In the genomic region with DNA sequence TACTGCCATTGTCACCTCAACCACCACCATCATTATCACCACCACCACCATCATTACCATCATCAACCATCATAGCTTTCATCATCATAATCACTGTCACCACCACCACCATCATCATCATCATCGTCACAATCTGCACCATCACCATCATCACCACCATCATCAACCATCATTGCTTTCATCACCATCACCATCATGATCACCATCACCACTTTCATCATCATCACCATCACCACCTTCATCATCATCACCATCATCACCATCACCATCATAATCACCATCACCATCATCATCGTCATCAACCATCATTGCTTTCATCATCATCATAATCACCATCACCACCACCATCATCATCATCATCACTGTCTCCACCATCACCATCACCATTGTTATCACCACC, we compare ENCODE assay signal across 32 cellular contexts. TPM values are rescaled to one million over a fixed set of nuclear protein-coding genes. Genes with fewer than 3 reads are reported as not detected.
"Had no signal": no experiment of that assay in that cellular context is flagged by ENCODE, and none has a peak within 500 bp of the region (broad histone marks: within the 10 kb centered on the region; RNA-seq: fewer than 3 reads in every experiment).

No MANE protein-coding gene starts in this region.

- FAIRE-seq: pancreas, small intestine had no signal

- H3K27me3 ChIP-seq: pancreas, sigmoid colon, suprapubic skin, tibial artery, upper lobe of right lung, uterus had no signal

- H3K4me1 ChIP-seq: uterus had no signal

- H3K4me3 ChIP-seq: left ventricle myocardium inferior, lung, mucosa of descending colon, pancreas, prostate gland, sigmoid colon, spleen, suprapubic skin, thoracic aorta, tibial artery, upper lobe of right lung, uterus had no signal

- H3K36me3 ChIP-seq: left ventricle myocardium inferior, pancreas, prostate gland, sigmoid colon, spleen, suprapubic skin, thoracic aorta, tibial artery, upper lobe of right lung, uterus had no signal

- H3K27ac ChIP-seq: left ventricle myocardium inferior, pancreas, prostate gland, sigmoid colon, spleen, suprapubic skin, thoracic aorta, tibial artery, upper lobe of right lung, uterus had no signal

- H3K9me3 ChIP-seq: pancreas, prostate gland, thoracic aorta, upper lobe of right lung, uterus had no signal

- DNase-seq: islet precursor cell; left ventricle myocardium inferior; mesendoderm; midbrain; mucosa of descending colon; naive thymus-derived CD4-positive, alpha-beta T cell; nucleus accumbens; pancreas; posterior cingulate gyrus; retina; right cardiac atrium; sigmoid colon; small intestine; spleen; stimulated activated CD4-positive, alpha-beta T cell treated with anti-CD3 and anti-CD28 coated beads, Interleukin-4, amount 100 ng/mL, for 24 hours; stimulated activated naive CD4-positive, alpha-beta T cell; trophoblast cell; upper lobe of right lung; uterus had no signal

- ATAC-seq: mucosa of descending colon; naive thymus-derived CD4-positive, alpha-beta T cell; natural killer cell treated with Interleukin-12 subunit alpha and Interleukin-12 subunit beta and Interleukin-15 and Interleukin-18, amount 100 ng/mL, for 72 hours; pancreas; right cardiac atrium; stimulated activated effector memory CD8-positive, alpha-beta T cell treated with anti-CD3 and anti-CD28 coated beads, Interleukin-12 subunit alpha, Interleukin-12 subunit beta, amount 100 ng/mL, for 72 hours; upper lobe of right lung had no signal

RNA-seq across cellular contexts. Expression of gene MRGPRG, which starts 44.8 kb away (rescaled TPM):
- total RNA-seq: kidney epithelial cell; left ventricle myocardium inferior; lower leg skin; lung; mucosa of descending colon; myocyte; naive thymus-derived CD4-positive, alpha-beta T cell; natural killer cell treated with Interleukin-12 subunit alpha and Interleukin-12 subunit beta and Interleukin-15 and Interleukin-18, amount 100 ng/mL, for 72 hours; osteoblast; pancreas; right cardiac atrium; sigmoid colon; spleen; subcutaneous adipose tissue; suprapubic skin; thoracic aorta; upper lobe of right lung; uterus had no signal
- polyA plus RNA-seq: lung; naive thymus-derived CD4-positive, alpha-beta T cell; neural cell; pancreas; right cardiac atrium; sigmoid colon; small intestine; spleen had no signal

RNA-seq across cellular contexts. Expression of gene MRGPRE, which starts 58.4 kb away (rescaled TPM):
- total RNA-seq: lower leg skin; myocyte; naive thymus-derived CD4-positive, alpha-beta T cell; natural killer cell treated with Interleukin-12 subunit alpha and Interleukin-12 subunit beta and Interleukin-15 and Interleukin-18, amount 100 ng/mL, for 72 hours; subcutaneous adipose tissue; thoracic aorta; upper lobe of right lung had no signal
- polyA plus RNA-seq: naive thymus-derived CD4-positive, alpha-beta T cell; spleen had no signal
